1 cellular context compared by ENCODE assay signal in genomic region chr19:7829162-7829520, GRCh38.
TF ChIP-seq lines count a peak whose summit lies in the region.

No MANE protein-coding gene starts in this region.

TF ChIP-seq in H1, 55 proteins besides CTCF, POLR2A, EP300 and RAD21:
- TF ChIP-seq KDM4A (IDR thresholded peaks at IDR 0.05; ENCODE audit: low read depth, low read length, severe bottlenecking) (peak; percentile 41), SIRT6 (IDR thresholded peaks at IDR 0.05; ENCODE audit: low read length) (no peak), CEBPB (IDR thresholded peaks at IDR 0.05; ENCODE audit: low read depth, low read length) (no peak), PHF8 (conservative IDR thresholded peaks at IDR 0.05; ENCODE audit: low read depth, low read length) (0 out of 2 replicates have a peak, but pooled peaks have one; percentile 23)
